In the genomic region with DNA sequence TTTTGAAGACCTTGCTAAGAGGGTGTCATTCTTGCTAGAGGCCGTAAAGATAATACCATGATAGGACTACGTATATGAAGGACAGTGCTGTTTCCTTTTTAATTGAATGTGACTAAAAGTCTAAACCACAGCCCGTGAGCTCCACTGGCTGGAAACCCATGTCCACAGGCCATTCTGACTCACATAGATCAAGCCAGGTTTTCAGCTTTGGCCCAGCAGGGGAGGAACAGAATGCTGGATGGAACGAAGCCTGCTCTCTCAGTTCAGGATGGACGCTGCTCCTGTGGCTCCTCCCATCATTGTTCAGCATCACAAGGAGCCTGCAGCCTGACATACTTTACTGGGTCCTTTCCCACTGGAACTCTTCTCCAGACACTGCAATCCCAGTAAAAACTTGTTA, we compare ENCODE assay signal across 12 cellular contexts. TPM values are rescaled to one million over a fixed set of nuclear protein-coding genes. Genes with fewer than 3 reads are reported as not detected.
DNase-seq lines count a peak whose midpoint lies in the region; ATAC-seq and TF ChIP-seq lines count a peak whose summit lies in the region.
"Had no signal": no experiment of that assay in that cellular context is flagged by ENCODE, and none has a peak within 500 bp of the region (broad histone marks: within the 10 kb centered on the region; RNA-seq: fewer than 3 reads in every experiment).

No MANE protein-coding gene starts in this region.

- H3K4me1 Mint-ChIP-seq in CD14-positive monocyte = peaks cover 12% of the 10 kb centered on the region

- 74% methylated on average over 5 of the region's 5 CpGs for WGBS in HUES64

- no peak overlapping the region for H3K4me3 ChIP-seq in HUES64 (ENCODE audit: low read length)
- no peak overlapping the region for H3K4me3 ChIP-seq in cardiac fibroblast (replicated peaks in 1 of 2; ENCODE audit: low read depth in 2 of 2, low read length in 2 of 2)
- H3K4me3 ChIP-seq in left lung = no peak overlapping the region
- H3K4me3 ChIP-seq: sigmoid colon had no signal

- H3K4me1 ChIP-seq in HUES64 (ENCODE audit: insufficient read depth, low read length) (peaks cover 58% of the 10 kb centered on the region), left lung (no peaks in the 10 kb centered on the region)

- H3K36me3 Mint-ChIP-seq in CD14-positive monocyte = no peaks in the 10 kb centered on the region

- H3K9me3 ChIP-seq in HUES64 (ENCODE audit: insufficient read depth, low read depth, low read length) = peaks cover 4% of the 10 kb centered on the region; the same call in 1 of the 2 replicates
- H3K9me3 ChIP-seq in left lung = no peaks in the 10 kb centered on the region
- H3K9me3 ChIP-seq: sigmoid colon had no signal

- H3K27ac ChIP-seq in HUES64 (ENCODE audit: low read depth, low read length) = peak overlapping the region; percentile 57; the same call in 1 of the 2 replicates
- H3K27ac ChIP-seq in left lung = no peak overlapping the region
- H3K27ac ChIP-seq: sigmoid colon had no signal

- H3K27me3 Mint-ChIP-seq in CD14-positive monocyte (ENCODE audit: low read depth in 3 of 3) = peaks cover 26 to 34% (median 27%) of the 10 kb centered on the region in 3 donors
- H3K27me3 Mint-ChIP-seq: activated B cell treated with CpG ODN at 0.5 μM for 24 hours had no signal

- H3K9ac ChIP-seq in HUES64 (ENCODE audit: low read depth, low read length) = no peak overlapping the region; the same call in 1 of the 2 replicates

- H3K36me3 ChIP-seq in HUES64 (ENCODE audit: insufficient read depth, low read length) = no peaks in the 10 kb centered on the region
- no peaks in the 10 kb centered on the region for H3K36me3 ChIP-seq in left lung
- H3K36me3 ChIP-seq: sigmoid colon had no signal

- DNase-seq in AG20443 (ENCODE audit: low spot score) = peak; percentile 81
- peak; percentile 79 to 90 for DNase-seq in cardiac fibroblast (ENCODE audit: low read depth in 2 of 2)
- no peak for DNase-seq in left lung
- no peak for DNase-seq in stimulated activated CD4-positive, alpha-beta T cell treated with anti-CD3 and anti-CD28 coated beads, Interleukin-12 subunit alpha, Interleukin-12 subunit beta, amount 100 ng/mL, for 4 hours
- DNase-seq in activated effector memory CD4-positive, alpha-beta T cell treated with Interleukin-2 at 50 U/mL for 16 hours = no peak
- no peak for DNase-seq in stimulated activated CD4-positive, alpha-beta T cell treated with anti-CD3 and anti-CD28 coated beads, Interleukin-2, amount 100 ng/mL, for 48 hours
- DNase-seq in CD14-positive monocyte (ENCODE audit: low spot score) = no peak
- DNase-seq: activated B cell treated with CpG ODN at 0.5 μM for 24 hours; activated naive CD4-positive, alpha-beta T cell treated with anti-CD3 and anti-CD28 coated beads, Interleukin-2, amount 50 U/mL, for 16 hours; NCI-H1436; sigmoid colon had no signal

- H3K4me3 Mint-ChIP-seq in CD14-positive monocyte = no peak overlapping the region
- H3K4me3 Mint-ChIP-seq: activated B cell treated with CpG ODN at 0.5 μM for 24 hours had no signal

- no peak overlapping the region for H3K27ac Mint-ChIP-seq in CD14-positive monocyte
- H3K27ac Mint-ChIP-seq: activated B cell treated with CpG ODN at 0.5 μM for 24 hours had no signal

- peak; percentile 31 for ATAC-seq in left lung

- H3K27me3 ChIP-seq in HUES64 (ENCODE audit: insufficient read depth, low read length) (no peaks in the 10 kb centered on the region), left lung (peaks cover 0 to 7% of the 10 kb centered on the region in 2 donors)
- H3K27me3 ChIP-seq: sigmoid colon had no signal

- intact Hi-C loops in left lung (cut with DNase I) = no loop called here
- intact Hi-C loops in CD14-positive monocyte (cut with micrococcal nuclease) = no loop called here

- TF ChIP-seq CTCF in cardiac fibroblast (IDR thresholded peaks at IDR 0.05; ENCODE audit: low read depth, low read length) = peak; percentile 26
- no peak for TF ChIP-seq CTCF in left lung (IDR thresholded peaks at IDR 0.05)
- TF ChIP-seq CTCF in CD14-positive monocyte (IDR thresholded peaks at IDR 0.05) = no peak

- no peaks in the 10 kb centered on the region for H3K9me3 Mint-ChIP-seq in CD14-positive monocyte
- H3K9me3 Mint-ChIP-seq: activated B cell treated with CpG ODN at 0.5 μM for 24 hours had no signal

RNA-seq across cellular contexts. Expression of gene ALPK2, which starts 47.6 kb away (rescaled TPM):
- polyA plus RNA-seq in HUES64 (2013, experiment 1 of 2) = 1.7 TPM
- 1.3 TPM for polyA plus RNA-seq in HUES64 (2013, experiment 2 of 2)
- total RNA-seq in left lung = 1 to 10 TPM in 1 of 2 donors, under 1 TPM in 1; 0.60 to 1.2 TPM
- polyA plus RNA-seq in CD14-positive monocyte = under 1 TPM; 0.16 to 0.52 TPM

Comparison
In these comparisons a context has a peak if more than half of its experiments do, and no peak if none do; other contexts are left out.
1. DNase-seq: peak in AG20443 (single experiment) and cardiac fibroblast (2 of 2); none in left lung (0 of 2), stimulated activated CD4-positive, alpha-beta T cell treated with anti-CD3 and anti-CD28 coated beads, Interleukin-12 subunit alpha, Interleukin-12 subunit beta, amount 100 ng/mL, for 4 hours (single experiment), activated effector memory CD4-positive, alpha-beta T cell treated with Interleukin-2 at 50 U/mL for 16 hours (single experiment), stimulated activated CD4-positive, alpha-beta T cell treated with anti-CD3 and anti-CD28 coated beads, Interleukin-2, amount 100 ng/mL, for 48 hours (0 of 2) and CD14-positive monocyte (single experiment).